ENCODE assay signal across 25 cellular contexts in the genomic region with DNA sequence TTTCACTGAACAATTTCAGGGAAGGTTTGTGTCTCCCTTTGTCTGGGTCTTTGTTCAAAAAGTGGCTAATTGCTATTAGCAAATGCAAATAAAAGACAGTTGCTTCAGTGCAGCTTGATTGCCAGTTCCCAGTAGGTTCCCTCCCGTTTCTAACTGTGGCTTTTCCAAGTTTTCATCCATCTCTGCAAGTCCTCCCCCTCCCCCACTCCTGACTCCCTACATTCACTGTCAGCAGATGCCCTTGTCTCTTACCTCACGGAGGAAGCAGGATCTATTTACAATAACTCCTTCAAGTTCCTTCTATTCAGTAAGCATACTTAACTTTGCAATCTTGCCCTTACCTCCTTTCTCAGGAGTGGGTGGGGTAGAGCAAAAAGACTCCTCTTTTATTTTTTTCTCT. TPM values are rescaled to one million over a fixed set of nuclear protein-coding genes. Genes with fewer than 3 reads are reported as not detected.
A peak's percentile ranks its signal among the peaks of the same experiment; 100 is the strongest.
DNase-seq lines count a peak whose midpoint lies in the region; ATAC-seq and TF ChIP-seq lines count a peak whose summit lies in the region.
"Had no signal": no experiment of that assay in that cellular context is flagged by ENCODE, and none has a peak within 500 bp of the region (broad histone marks: within the 10 kb centered on the region; RNA-seq: fewer than 3 reads in every experiment).

No MANE protein-coding gene starts in this region.

- H3K4ac ChIP-seq in mesenchymal stem cell (ENCODE audit: low read depth in 1 of 2, low read length in 2 of 2): no peak overlapping the region

- no peak overlapping the region for H2BK12ac ChIP-seq in mesenchymal stem cell (ENCODE audit: low read length in 2 of 2)

- peak overlapping the region in 4 of 5 experiments; percentile 18 to 97 (median 74) for H3K27ac Mint-ChIP-seq in brain
- H3K27ac Mint-ChIP-seq in T-helper 2 cell treated with Interferon-gamma antibody and Interleukin-4, amounts not matched to agents 5 μg/mL and 100 μg/mL, for 36 hours: no peak overlapping the region
- H3K27ac Mint-ChIP-seq: activated naive CD8-positive, alpha-beta T cell treated with anti-CD3 and anti-CD28 coated beads for 36 hours; memory B cell; stimulated activated naive CD8-positive, alpha-beta T cell treated with anti-CD3 and anti-CD28 coated beads, Interleukin-15, Interleukin-2, amounts not matched to agents 100 ng/mL and 50 ng/mL, for 24 hours had no signal

- peaks cover 0 to 9% of the 10 kb centered on the region in 2 experiments for H3K27me3 ChIP-seq in mesenchymal stem cell (ENCODE audit: control insufficient read depth in 1 of 2, insufficient read depth in 1 of 2, low read length in 2 of 2)
- H3K27me3 ChIP-seq: right atrium auricular region had no signal

- no peak overlapping the region for H2BK5ac ChIP-seq in mesenchymal stem cell (ENCODE audit: low read depth, low read length, poor library complexity, severe bottlenecking)

- no peak overlapping the region for H3K18ac ChIP-seq in mesenchymal stem cell (ENCODE audit: low read depth in 1 of 2, low read length in 2 of 2)

- no peak for TF ChIP-seq CTCF in brain (conservative IDR thresholded peaks at IDR 0.05)

- H3K36me3 ChIP-seq in mesenchymal stem cell (ENCODE audit: control insufficient read depth in 1 of 2, insufficient read depth in 2 of 2, low read depth in 1 of 2, low read length in 2 of 2): no peaks in the 10 kb centered on the region
- H3K36me3 ChIP-seq: right atrium auricular region, WERI-Rb-1 had no signal

- 15% methylated on average over 2 of the region's 2 CpGs for WGBS in mesenchymal stem cell

- H3K9ac ChIP-seq in mesenchymal stem cell (ENCODE audit: low read length): no peak overlapping the region

- no peak overlapping the region for H2BK120ac ChIP-seq in mesenchymal stem cell (ENCODE audit: low read depth, low read length)

- no peak overlapping the region for H2BK15ac ChIP-seq in mesenchymal stem cell (ENCODE audit: low read depth, poor library complexity, severe bottlenecking)

- no peaks in the 10 kb centered on the region for H3K79me1 ChIP-seq in mesenchymal stem cell (replicated peaks; ENCODE audit: low read length, poor library complexity, severe bottlenecking)

- no peak overlapping the region for H3K14ac ChIP-seq in mesenchymal stem cell (ENCODE audit: low read length in 2 of 2)

- H3K4me3 Mint-ChIP-seq in brain: peak overlapping the region in 4 of 5 experiments; percentile 22 to 61 (median 33)
- H3K4me3 Mint-ChIP-seq in T-helper 2 cell treated with Interferon-gamma antibody and Interleukin-4, amounts not matched to agents 5 μg/mL and 100 μg/mL, for 36 hours: no peak overlapping the region
- H3K4me3 Mint-ChIP-seq: activated naive CD8-positive, alpha-beta T cell treated with anti-CD3 and anti-CD28 coated beads for 36 hours; memory B cell; stimulated activated naive CD8-positive, alpha-beta T cell treated with anti-CD3 and anti-CD28 coated beads, Interleukin-15, Interleukin-2, amounts not matched to agents 100 ng/mL and 50 ng/mL, for 24 hours had no signal

- H3K4me1 Mint-ChIP-seq in brain: peaks cover 36% of the 10 kb centered on the region
- peaks cover 12% of the 10 kb centered on the region for H3K4me1 Mint-ChIP-seq in T-helper 2 cell treated with Interferon-gamma antibody and Interleukin-4, amounts not matched to agents 5 μg/mL and 100 μg/mL, for 36 hours (ENCODE audit: low read depth)
- H3K4me1 Mint-ChIP-seq: memory B cell had no signal

- H3K9me3 ChIP-seq in mesenchymal stem cell (ENCODE audit: control insufficient read depth, low read length): no peaks in the 10 kb centered on the region
- H3K9me3 ChIP-seq: right atrium auricular region had no signal

- H4K8ac ChIP-seq in mesenchymal stem cell (ENCODE audit: low read length): no peak overlapping the region

- no peak overlapping the region for H3K23ac ChIP-seq in mesenchymal stem cell (ENCODE audit: low read length in 2 of 2)

- no peak overlapping the region for H2AFZ ChIP-seq in mesenchymal stem cell (ENCODE audit: low read depth, low read length)

- ATAC-seq in HG03460 (IDR thresholded peaks at IDR 0.05; ENCODE audit: unreplicated experiment): no peak
- ATAC-seq: K562 had no signal

- DNase-seq in NOMO-1 treated with DMSO at 0.1 percent for 48 hours (lab: John Stamatoyannopoulos, UW; ENCODE audit: unreplicated experiment) (peak; percentile 11), NOMO-1 treated with dmso at 0.1 percent for 144 hours (lab: John Stamatoyannopoulos, UW; ENCODE audit: unreplicated experiment) (no peak), mesenchymal stem cell (peak; percentile 10), NK-92 (lab: John Stamatoyannopoulos, UW; ENCODE audit: unreplicated experiment) (no peak), DMS153 treated with DMSO at 0.1 percent for 48 hours (lab: John Stamatoyannopoulos, UW; ENCODE audit: unreplicated experiment) (no peak)
- no peak for DNase-seq in T-helper 2 cell treated with Interferon-gamma antibody and Interleukin-4, amounts not matched to agents 5 μg/mL and 100 μg/mL, for 36 hours (ENCODE audit: low spot score)
- DNase-seq: activated CD4-positive, alpha-beta T cell treated with anti-CD3 and anti-CD28 coated beads, Interleukin-2, amount 50 U/mL, for 48 hours; activated CD8-positive, alpha-beta memory T cell treated with anti-CD3 and anti-CD28 coated beads, Interleukin-2, amount 50 U/mL, for 48 hours; activated naive CD8-positive, alpha-beta T cell treated with anti-CD3 and anti-CD28 coated beads for 36 hours; effector CD8-positive, alpha-beta T cell; GDM1; NCI-H1694; NCI-H226; stimulated activated CD4-positive, alpha-beta T cell treated with anti-CD3 and anti-CD28 coated beads, Interleukin-12 subunit alpha, Interleukin-12 subunit beta, amount 100 ng/mL, for 4 hours; stimulated activated CD4-positive, alpha-beta T cell treated with anti-CD3 and anti-CD28 coated beads, Interleukin-4, amount 100 ng/mL, for 4 hours; trophoblast cell; WERI-Rb-1 had no signal

- H4K91ac ChIP-seq in mesenchymal stem cell (ENCODE audit: low read length): no peak overlapping the region

- H2AK5ac ChIP-seq in mesenchymal stem cell (ENCODE audit: low read length, severe bottlenecking): no peak overlapping the region

- H3K27ac ChIP-seq in mesenchymal stem cell (ENCODE audit: low read length, poor library complexity, severe bottlenecking): no peak overlapping the region
- H3K27ac ChIP-seq: C4-2B, right atrium auricular region, SK-N-MC, WERI-Rb-1 had no signal

- peaks cover 4 to 16% (median 10%) of the 10 kb centered on the region in 5 experiments for H3K9me3 Mint-ChIP-seq in brain
- H3K9me3 Mint-ChIP-seq in T-helper 2 cell treated with Interferon-gamma antibody and Interleukin-4, amounts not matched to agents 5 μg/mL and 100 μg/mL, for 36 hours: no peaks in the 10 kb centered on the region
- H3K9me3 Mint-ChIP-seq: activated naive CD8-positive, alpha-beta T cell treated with anti-CD3 and anti-CD28 coated beads for 36 hours; memory B cell; stimulated activated naive CD8-positive, alpha-beta T cell treated with anti-CD3 and anti-CD28 coated beads, Interleukin-15, Interleukin-2, amounts not matched to agents 100 ng/mL and 50 ng/mL, for 24 hours had no signal

- no peaks in the 10 kb centered on the region for H3K4me1 ChIP-seq in mesenchymal stem cell (ENCODE audit: control insufficient read depth, insufficient read depth, low read depth, low read length)

- H3K4me2 ChIP-seq in mesenchymal stem cell (ENCODE audit: low read length, poor library complexity, severe bottlenecking): no peak overlapping the region

- H3K27me3 Mint-ChIP-seq in brain: no peaks in the 10 kb centered on the region
- peaks cover 13% of the 10 kb centered on the region for H3K27me3 Mint-ChIP-seq in T-helper 2 cell treated with Interferon-gamma antibody and Interleukin-4, amounts not matched to agents 5 μg/mL and 100 μg/mL, for 36 hours (ENCODE audit: low read depth)
- H3K27me3 Mint-ChIP-seq: activated naive CD8-positive, alpha-beta T cell treated with anti-CD3 and anti-CD28 coated beads for 36 hours; memory B cell; stimulated activated naive CD8-positive, alpha-beta T cell treated with anti-CD3 and anti-CD28 coated beads, Interleukin-15, Interleukin-2, amounts not matched to agents 100 ng/mL and 50 ng/mL, for 24 hours had no signal

- no peaks in the 10 kb centered on the region for H3K36me3 Mint-ChIP-seq in brain
- no peaks in the 10 kb centered on the region for H3K36me3 Mint-ChIP-seq in T-helper 2 cell treated with Interferon-gamma antibody and Interleukin-4, amounts not matched to agents 5 μg/mL and 100 μg/mL, for 36 hours (ENCODE audit: low read depth)
- H3K36me3 Mint-ChIP-seq: activated naive CD8-positive, alpha-beta T cell treated with anti-CD3 and anti-CD28 coated beads for 36 hours; memory B cell had no signal

- no peak overlapping the region for H3K4me3 ChIP-seq in mesenchymal stem cell (ENCODE audit: insufficient read depth in 1 of 2, low read depth in 1 of 2, low read length in 2 of 2)
- H3K4me3 ChIP-seq: K562, right atrium auricular region, SK-N-MC had no signal

RNA-seq across cellular contexts. Expression of a gene that starts 55.4 kb away (rescaled TPM):
- polyA plus RNA-seq in brain (ENCODE audit: insufficient read depth, low read depth, low replicate concordance): not detected
- not detected for polyA plus RNA-seq in mesenchymal stem cell (2013, experiment 1 of 2)
- not detected for polyA plus RNA-seq in mesenchymal stem cell (2013, experiment 2 of 2)
- polyA plus RNA-seq: K562 had no signal

Comparison
In these comparisons a context has a peak if more than half of its experiments do, and no peak if none do; other contexts are left out.
1. DNase-seq: peak in NOMO-1 treated with DMSO at 0.1 percent for 48 hours (single experiment) and mesenchymal stem cell (single experiment); none in NOMO-1 treated with dmso at 0.1 percent for 144 hours (single experiment), NK-92 (single experiment), T-helper 2 cell treated with Interferon-gamma antibody and Interleukin-4, amounts not matched to agents 5 μg/mL and 100 μg/mL, for 36 hours (single experiment) and DMS153 treated with DMSO at 0.1 percent for 48 hours (single experiment).